1 cellular context compared by ENCODE assay signal in the genomic region with DNA sequence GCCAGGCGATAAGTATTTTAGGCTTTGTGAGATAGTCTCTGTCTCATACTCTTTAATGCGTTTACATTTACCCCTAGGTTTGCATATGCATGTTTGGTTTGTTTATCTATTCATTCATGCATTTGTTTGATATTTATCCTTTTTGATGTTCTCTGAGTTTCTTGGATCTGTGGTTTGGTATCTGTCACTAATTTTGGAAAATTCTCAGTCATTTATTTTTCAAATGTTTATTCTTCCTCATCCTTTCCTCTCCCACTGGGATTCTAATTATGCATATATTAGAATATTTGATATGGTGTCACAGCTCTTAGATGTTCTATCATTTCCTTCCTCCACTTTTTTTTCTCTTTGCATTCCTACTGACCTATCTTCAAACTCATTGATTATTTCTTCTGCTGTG. TPM values are rescaled to one million over a fixed set of nuclear protein-coding genes. Genes with fewer than 3 reads are reported as not detected.
"Had no signal": no experiment of that assay in that cellular context is flagged by ENCODE, and none has a peak within 500 bp of the region (broad histone marks: within the 10 kb centered on the region; RNA-seq: fewer than 3 reads in every experiment).

No MANE protein-coding gene starts in this region.

RNA-seq across cellular contexts. Expression of gene DPY19L2, which starts 11.9 kb away (rescaled TPM):
- total RNA-seq: MCF 10A had no signal
